8 cellular contexts compared by ENCODE assay signal in the genomic region with DNA sequence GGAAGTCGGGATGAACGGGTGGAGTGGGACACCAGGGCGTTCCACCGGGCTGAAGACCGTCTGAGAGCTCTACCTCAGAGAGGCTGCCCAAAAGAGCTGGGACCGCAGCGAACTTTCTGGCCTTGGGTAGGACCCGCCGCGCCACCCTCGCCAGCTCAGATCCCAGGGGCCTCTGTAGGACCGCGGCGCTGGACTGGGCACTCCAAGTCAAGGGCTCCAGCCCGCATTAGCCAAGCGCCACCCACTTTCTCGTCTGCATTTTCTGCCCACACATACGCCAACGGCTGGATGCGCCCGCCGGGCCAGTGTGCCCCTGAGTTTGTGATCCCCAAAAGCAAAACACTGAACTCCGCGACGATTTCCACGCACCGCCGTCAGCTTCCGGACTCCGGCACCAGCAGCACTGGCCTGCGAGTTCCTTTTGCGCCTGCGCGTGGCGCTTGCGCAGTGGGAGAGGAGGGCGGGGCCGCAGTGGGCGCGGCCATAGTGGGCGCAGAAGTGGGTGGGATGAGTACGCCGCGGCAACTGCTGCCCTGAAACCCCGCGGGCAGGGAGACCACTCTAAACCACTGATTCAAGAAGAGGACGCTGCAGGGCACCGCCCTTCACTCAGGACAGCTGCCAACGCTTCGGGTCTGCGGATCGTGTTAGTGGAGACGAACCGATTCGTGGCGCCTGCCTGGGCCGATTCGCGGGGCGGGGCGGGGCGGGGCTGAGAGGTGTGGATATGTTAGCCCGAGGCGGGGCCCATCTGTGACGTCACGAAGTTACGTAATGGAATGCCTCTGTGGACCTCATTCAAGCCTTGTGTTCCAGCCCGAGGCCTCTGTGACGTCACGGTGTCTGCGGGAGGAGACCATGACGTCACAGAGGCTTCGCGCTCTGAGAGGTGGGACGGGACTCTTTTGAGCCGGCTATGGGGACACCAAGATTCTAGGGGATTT. TPM values are rescaled to one million over a fixed set of nuclear protein-coding genes. Genes with fewer than 3 reads are reported as not detected.
DNase-seq lines count a peak whose midpoint lies in the region; FAIRE-seq and TF ChIP-seq lines count a peak whose summit lies in the region.

No MANE protein-coding gene starts in this region.

- no peaks in the 10 kb centered on the region; the same call in 1 of the 2 replicates for H3K9me3 Mint-ChIP-seq in HFFc6
- no peaks in the 10 kb centered on the region for H3K9me3 Mint-ChIP-seq in activated naive CD4-positive, alpha-beta T cell treated with anti-CD3 and anti-CD28 coated beads for 36 hours

- peak overlapping the region; percentile 87 for H3K27ac ChIP-seq in SJSA1
- peak overlapping the region; percentile 89 for H3K27ac ChIP-seq in neutrophil
- H3K27ac ChIP-seq in subcutaneous abdominal adipose tissue (ENCODE audit: low read depth, low read length), result peak overlapping the region; percentile 96

- H3K4me1 ChIP-seq in SJSA1 (replicated peaks) (peaks cover 3% of the 10 kb centered on the region; the same call in 1 of the 2 replicates), neutrophil (ENCODE audit: control insufficient read depth in 1 of 2, insufficient read depth in 1 of 2, low read depth in 1 of 2, low read length in 1 of 2) (peaks cover 12 to 34% of the 10 kb centered on the region in 2 experiments), subcutaneous abdominal adipose tissue (ENCODE audit: control insufficient read depth in 5 of 5, insufficient read depth in 5 of 5, low read length in 5 of 5) (peaks cover 2 to 32% (median 16%) of the 10 kb centered on the region in 5 donors)

- peak; percentile 98 for DNase-seq in GM06990 (ENCODE audit: extremely low read depth, insufficient read length)
- DNase-seq in HFFc6, result peak; percentile 96
- peak; percentile 91 for DNase-seq in MV-4-11 (lab: John Stamatoyannopoulos, UW)
- DNase-seq in SJSA1 (ENCODE audit: low read depth in 1 of 2, low spot score in 2 of 2), result peak; percentile 96 to 99
- peak; percentile 94 for DNase-seq in activated naive CD4-positive, alpha-beta T cell treated with anti-CD3 and anti-CD28 coated beads for 36 hours
- DNase-seq in frontal cortex (ENCODE audit: low spot score in 2 of 2), result peak; percentile 92 to 97

- FAIRE-seq in frontal cortex (lab: Jason Lieb, UNC), result no peak

- peaks cover 5% of the 10 kb centered on the region for H3K27me3 Mint-ChIP-seq in HFFc6 (ENCODE audit: insufficient read depth)
- peaks cover 37% of the 10 kb centered on the region for H3K27me3 Mint-ChIP-seq in activated naive CD4-positive, alpha-beta T cell treated with anti-CD3 and anti-CD28 coated beads for 36 hours (ENCODE audit: low read depth)

- H3K36me3 ChIP-seq in GM06990 (ENCODE audit: control insufficient read depth, insufficient read depth, low read length) (no peaks in the 10 kb centered on the region), SJSA1 (peaks cover 2% of the 10 kb centered on the region; the same call in 1 of the 2 replicates), neutrophil (no peaks in the 10 kb centered on the region), subcutaneous abdominal adipose tissue (ENCODE audit: control insufficient read depth in 5 of 5, insufficient read depth in 5 of 5, low read length in 5 of 5) (peaks cover 0 to 10% (median 0%) of the 10 kb centered on the region in 5 donors)

- peak overlapping the region; percentile 84 to 98 (median 94) for H3K9ac ChIP-seq in subcutaneous abdominal adipose tissue (ENCODE audit: low read length in 5 of 5)

- no peak for TF ChIP-seq CTCF in GM06990 (IDR thresholded peaks at IDR 0.05; ENCODE audit: insufficient read depth, low read length, poor library complexity, severe bottlenecking)
- TF ChIP-seq CTCF in HFFc6 (IDR thresholded peaks at IDR 0.05), result no peak; the same call in 1 of the 2 replicates
- peak; percentile 42 for TF ChIP-seq CTCF in neutrophil (IDR thresholded peaks at IDR 0.05)

- H3K36me3 Mint-ChIP-seq in HFFc6 (ENCODE audit: low read depth), result peaks cover 42% of the 10 kb centered on the region
- peaks cover 3% of the 10 kb centered on the region for H3K36me3 Mint-ChIP-seq in activated naive CD4-positive, alpha-beta T cell treated with anti-CD3 and anti-CD28 coated beads for 36 hours (ENCODE audit: low read depth)

- CTCF ChIA-PET in activated naive CD4-positive, alpha-beta T cell treated with anti-CD3 and anti-CD28 coated beads for 36 hours (lab: Charles Lee), result interaction anchor here (1.7 to 4.2 kb wide), 3 partner anchors 11 to 827 kb away, joined by 5 to 42 read pairs (median 9); a partner anchor contains a TSS

- H3K27me3 ChIP-seq in GM06990 (replicated peaks; ENCODE audit: control insufficient read depth, insufficient read depth, low read length) (peaks cover 4% of the 10 kb centered on the region), SJSA1 (replicated peaks) (no peaks in the 10 kb centered on the region), neutrophil (peaks cover 46% of the 10 kb centered on the region), subcutaneous abdominal adipose tissue (ENCODE audit: control insufficient read depth in 5 of 5, insufficient read depth in 4 of 5, low read length in 5 of 5) (peaks cover 0 to 15% (median 8%) of the 10 kb centered on the region in 5 donors)

- H3K4me3 ChIP-seq in GM06990 (replicated peaks; ENCODE audit: low read depth, low read length), result peak overlapping the region; percentile 96
- peak overlapping the region; percentile 82 for H3K4me3 ChIP-seq in SJSA1
- H3K4me3 ChIP-seq in neutrophil (ENCODE audit: low read depth in 1 of 2, low read length in 1 of 2), result peak overlapping the region; percentile 85 to 92
- peak overlapping the region; percentile 81 to 98 (median 90) for H3K4me3 ChIP-seq in subcutaneous abdominal adipose tissue (ENCODE audit: low read depth in 1 of 5, low read length in 5 of 5)

- H3K4me3 Mint-ChIP-seq in HFFc6, result peak overlapping the region; percentile 98
- H3K4me3 Mint-ChIP-seq in activated naive CD4-positive, alpha-beta T cell treated with anti-CD3 and anti-CD28 coated beads for 36 hours, result peak overlapping the region; percentile 95

- intact Hi-C loops in activated naive CD4-positive, alpha-beta T cell treated with anti-CD3 and anti-CD28 coated beads for 36 hours (cut with micrococcal nuclease), result loop anchor here (1.0 to 10.0 kb wide), 11 partner anchors 9 to 1593 kb away; a partner anchor contains a TSS

- H3K9me3 ChIP-seq in SJSA1 (replicated peaks) (no peaks in the 10 kb centered on the region), neutrophil (no peaks in the 10 kb centered on the region), subcutaneous abdominal adipose tissue (ENCODE audit: control insufficient read depth in 5 of 5, low read length in 5 of 5) (no peaks in the 10 kb centered on the region)

- H3K4me1 Mint-ChIP-seq in HFFc6 (ENCODE audit: low read depth), result peaks cover 8% of the 10 kb centered on the region
- peaks cover 26% of the 10 kb centered on the region for H3K4me1 Mint-ChIP-seq in activated naive CD4-positive, alpha-beta T cell treated with anti-CD3 and anti-CD28 coated beads for 36 hours (ENCODE audit: low read depth)

- peak overlapping the region; percentile 99 for H3K27ac Mint-ChIP-seq in HFFc6
- peak overlapping the region; percentile 96 for H3K27ac Mint-ChIP-seq in activated naive CD4-positive, alpha-beta T cell treated with anti-CD3 and anti-CD28 coated beads for 36 hours

RNA-seq across cellular contexts. Expression of a gene that starts 10.5 kb away (rescaled TPM):
- 10 to 100 TPM in 4 of 6 experiments, 1 to 10 TPM in 2; 5.4 to 11.9 (median 11.1) TPM for total RNA-seq in HFFc6 (2021; fragmentation: NEBNext Ultra II Directional; extraction: Animal tissue kit (Norgen Biotek cat#: 25700))
- 1.9 and 2.2 TPM in 2 replicates for total RNA-seq in SJSA1 (2014; rRNA removed; shearing (Covaris generic))
- total RNA-seq in activated naive CD4-positive, alpha-beta T cell treated with anti-CD3 and anti-CD28 coated beads for 36 hours, result not detected
- 3.7 TPM for total RNA-seq in frontal cortex

Comparison
In these comparisons a context has a peak if more than half of its experiments do, and no peak if none do; other contexts are left out.
1. Peak in every context shown above with its lines: DNase-seq, H3K4me3 ChIP-seq and H3K27ac ChIP-seq.